In the genomic region with DNA sequence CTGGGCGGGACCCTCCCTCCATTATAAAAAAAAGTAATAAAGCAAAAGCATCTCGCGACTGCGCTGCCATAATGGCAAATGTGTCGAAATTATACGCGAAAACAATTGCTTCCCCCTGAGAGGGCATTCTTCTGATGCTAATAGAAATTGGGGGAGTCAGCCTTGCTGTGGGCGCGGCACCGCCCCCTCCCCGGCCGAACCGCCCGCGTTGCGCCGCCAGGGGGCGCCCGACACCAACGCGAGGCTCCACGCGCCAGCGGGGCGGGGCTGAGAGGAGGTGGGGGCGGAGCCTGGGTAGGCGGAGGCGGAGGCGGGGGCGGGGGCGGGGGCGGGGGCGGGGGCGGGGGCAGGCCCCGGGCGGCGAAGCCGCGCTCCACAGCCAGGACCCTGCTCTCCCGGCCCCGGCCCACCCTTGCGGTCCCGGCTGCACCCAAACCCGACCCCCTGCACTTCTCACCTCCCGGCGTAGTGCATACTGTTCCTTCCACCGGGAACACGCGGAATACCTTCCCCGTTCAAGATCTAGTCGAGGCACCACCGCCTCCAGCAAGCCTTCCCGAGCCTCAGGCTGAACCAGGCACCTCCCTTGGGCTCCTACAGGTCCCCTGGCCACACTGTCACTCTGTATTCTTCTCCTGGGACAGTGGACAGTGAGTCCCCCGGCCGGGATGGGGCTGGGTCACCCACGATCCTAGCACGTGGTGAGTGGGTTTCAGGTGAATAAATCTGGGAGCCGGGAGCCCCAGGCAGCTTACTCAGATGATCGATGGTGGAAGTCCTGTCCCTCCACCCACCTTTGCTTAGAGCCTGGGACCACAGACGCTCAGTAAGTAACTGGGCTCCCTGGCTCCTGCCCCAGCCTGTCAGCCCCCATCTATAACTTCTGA, we compare ENCODE assay signal across 8 cellular contexts. TPM values are rescaled to one million over a fixed set of nuclear protein-coding genes. Genes with fewer than 3 reads are reported as not detected.
A peak's percentile ranks its signal among the peaks of the same experiment; 100 is the strongest.
DNase-seq lines count a peak whose midpoint lies in the region; ATAC-seq and TF ChIP-seq lines count a peak whose summit lies in the region.

No MANE protein-coding gene starts in this region.

- H3K27me3 ChIP-seq in adrenal gland, result no peaks in the 10 kb centered on the region
- peaks cover 14% of the 10 kb centered on the region for H3K27me3 ChIP-seq in left ventricle myocardium inferior (ENCODE audit: low read depth)
- no peaks in the 10 kb centered on the region for H3K27me3 ChIP-seq in upper lobe of left lung

- TF ChIP-seq CTCF in adrenal gland (IDR thresholded peaks at IDR 0.05) (peak; percentile 61 to 98 (median 84)), left ventricle myocardium inferior (IDR thresholded peaks at IDR 0.05; ENCODE audit: borderline replicate concordance) (peak; percentile 97), upper lobe of left lung (IDR thresholded peaks at IDR 0.05) (peak; percentile 94 to 97 (median 96))

- TF ChIP-seq POLR2A in adrenal gland (IDR thresholded peaks at IDR 0.05), result no peak
- TF ChIP-seq POLR2A in upper lobe of left lung (IDR thresholded peaks at IDR 0.05), result no peak

- H3K4me1 Mint-ChIP-seq in T-helper 1 cell treated with Interleukin-12 subunit alpha and Interleukin-12 subunit beta and Interleukin-4 antibody, amounts not matched to agents 30 μg/mL and 1 μg/mL, for 36 hours (ENCODE audit: low read depth), result peaks cover 8% of the 10 kb centered on the region

- intact Hi-C loops in adrenal gland (cut with DNase I) (loop anchor here in 1 of 2 donors (10.0 kb wide), 2 partner anchors 294 to 444 kb away; no protein-coding TSS in a partner anchor), left ventricle myocardium inferior (cut with micrococcal nuclease) (no loop called here), posterior cingulate gyrus (cut with DNase I) (loop anchor here (1.0 to 10.0 kb wide), 5 partner anchors 38 to 284 kb away; a partner anchor contains a TSS)

- H3K4me1 ChIP-seq in adrenal gland (replicated peaks in 1 of 2) (peaks cover 7 to 19% of the 10 kb centered on the region in 2 donors), left ventricle myocardium inferior (peaks cover 49% of the 10 kb centered on the region), upper lobe of left lung (peaks cover 11 to 21% (median 17%) of the 10 kb centered on the region in 4 donors)

- peak; percentile 72 for DNase-seq in ACHN
- DNase-seq in Kasumi-1 (lab: John Stamatoyannopoulos, UW), result peak; percentile 51 to 63
- peak; percentile 67 to 89 (median 84) for DNase-seq in adrenal gland
- peak; percentile 84 for DNase-seq in left ventricle myocardium inferior
- peak; percentile 64 to 97 (median 82) for DNase-seq in posterior cingulate gyrus
- DNase-seq in upper lobe of left lung, result peak; percentile 81 to 99

- peak overlapping the region in 3 of 4 donors; percentile 51 to 56 (median 53) for H3K4me3 ChIP-seq in adrenal gland
- peak overlapping the region; percentile 72 for H3K4me3 ChIP-seq in left ventricle myocardium inferior
- H3K4me3 ChIP-seq in upper lobe of left lung, result peak overlapping the region; percentile 39 to 60 (median 49)

- peak overlapping the region; percentile 80 for H3K4me3 Mint-ChIP-seq in T-helper 1 cell treated with Interleukin-12 subunit alpha and Interleukin-12 subunit beta and Interleukin-4 antibody, amounts not matched to agents 30 μg/mL and 1 μg/mL, for 36 hours

- H3K36me3 ChIP-seq in adrenal gland (replicated peaks in 1 of 2) (no peaks in the 10 kb centered on the region), left ventricle myocardium inferior (no peaks in the 10 kb centered on the region), upper lobe of left lung (no peaks in the 10 kb centered on the region)

- WGBS in adrenal gland, 4 donors, result 1 to 4% (median 3%) methylated on average over 25 to 51 of the region's 60 CpGs
- WGBS in upper lobe of left lung, 2 donors, result 5 to 8% methylated on average over 13 to 44 of the region's 60 CpGs

- ATAC-seq in GM18867 (IDR thresholded peaks at IDR 0.05; ENCODE audit: unreplicated experiment) (peak; percentile 74), upper lobe of left lung (ENCODE audit: low FRiP score in 2 of 2) (peak; percentile 94 to 96)

- H3K27ac Mint-ChIP-seq in T-helper 1 cell treated with Interleukin-12 subunit alpha and Interleukin-12 subunit beta and Interleukin-4 antibody, amounts not matched to agents 30 μg/mL and 1 μg/mL, for 36 hours, result peak overlapping the region; percentile 45

- H3K9me3 ChIP-seq in adrenal gland (replicated peaks in 1 of 3) (no peaks in the 10 kb centered on the region), left ventricle myocardium inferior (replicated peaks) (no peaks in the 10 kb centered on the region), upper lobe of left lung (no peaks in the 10 kb centered on the region)

- peaks cover 32% of the 10 kb centered on the region for H3K27me3 Mint-ChIP-seq in T-helper 1 cell treated with Interleukin-12 subunit alpha and Interleukin-12 subunit beta and Interleukin-4 antibody, amounts not matched to agents 30 μg/mL and 1 μg/mL, for 36 hours (ENCODE audit: low read depth)

- no peaks in the 10 kb centered on the region for H3K36me3 Mint-ChIP-seq in T-helper 1 cell treated with Interleukin-12 subunit alpha and Interleukin-12 subunit beta and Interleukin-4 antibody, amounts not matched to agents 30 μg/mL and 1 μg/mL, for 36 hours (ENCODE audit: low read depth)

- no peaks in the 10 kb centered on the region for H3K9me3 Mint-ChIP-seq in T-helper 1 cell treated with Interleukin-12 subunit alpha and Interleukin-12 subunit beta and Interleukin-4 antibody, amounts not matched to agents 30 μg/mL and 1 μg/mL, for 36 hours

- H3K27ac ChIP-seq in adrenal gland, result peak overlapping the region in 1 of 5 donors; percentile 72
- peak overlapping the region; percentile 91 for H3K27ac ChIP-seq in left ventricle myocardium inferior (replicated peaks)
- H3K27ac ChIP-seq in upper lobe of left lung, result peak overlapping the region in 2 of 4 donors; percentile 17 to 30

- in situ Hi-C loops in ACHN (cut with HindIII; ENCODE audit: low pct_ligation_motif_present, low pct_unique_long_range_greater_than_20kb, low sequenced_read_pairs), result no loop called here

- TF ChIP-seq EP300 in upper lobe of left lung (IDR thresholded peaks at IDR 0.05), result no peak

RNA-seq across cellular contexts. Expression of a gene that starts 15.5 kb away (rescaled TPM):
- total RNA-seq in adrenal gland, result not detected
- polyA plus RNA-seq in adrenal gland, result under 1 TPM in 1 of 3 donors, not detected in 2; 0.17 TPM
- not detected for total RNA-seq in left ventricle myocardium inferior
- under 1 TPM in 1 of 6 donors, not detected in 5; 0.44 TPM for total RNA-seq in upper lobe of left lung

RNA-seq across cellular contexts. Expression of a gene that starts 28.5 kb away (rescaled TPM):
- total RNA-seq in adrenal gland (100 to 1,000 TPM in 4 of 8 donors, 10 to 100 TPM in 4; 52.7 to 142 (median 96.4) TPM), left ventricle myocardium inferior (18.6 TPM), upper lobe of left lung (100 to 1,000 TPM in 1 of 6 donors, 10 to 100 TPM in 5; 31.2 to 103 (median 42.8) TPM)
- 100 to 1,000 TPM in 2 of 3 donors, 10 to 100 TPM in 1; 43.3 to 183 (median 152) TPM for polyA plus RNA-seq in adrenal gland

RNA-seq across cellular contexts. Expression of a gene that starts 40.5 kb away (rescaled TPM):
- total RNA-seq in adrenal gland, result 10 to 100 TPM in 7 of 8 donors, 1 to 10 TPM in 1; 6.8 to 47.6 (median 13.0) TPM
- 100 to 1,000 TPM in 1 of 3 donors, 10 to 100 TPM in 2; 28.1 to 101 (median 28.7) TPM for polyA plus RNA-seq in adrenal gland
- total RNA-seq in left ventricle myocardium inferior, result 14.1 TPM
- total RNA-seq in upper lobe of left lung, result 100 to 1,000 TPM in 2 of 6 donors, 10 to 100 TPM in 3, 1 to 10 TPM in 1; 9.2 to 161 (median 27.6) TPM
